In the genomic region with DNA sequence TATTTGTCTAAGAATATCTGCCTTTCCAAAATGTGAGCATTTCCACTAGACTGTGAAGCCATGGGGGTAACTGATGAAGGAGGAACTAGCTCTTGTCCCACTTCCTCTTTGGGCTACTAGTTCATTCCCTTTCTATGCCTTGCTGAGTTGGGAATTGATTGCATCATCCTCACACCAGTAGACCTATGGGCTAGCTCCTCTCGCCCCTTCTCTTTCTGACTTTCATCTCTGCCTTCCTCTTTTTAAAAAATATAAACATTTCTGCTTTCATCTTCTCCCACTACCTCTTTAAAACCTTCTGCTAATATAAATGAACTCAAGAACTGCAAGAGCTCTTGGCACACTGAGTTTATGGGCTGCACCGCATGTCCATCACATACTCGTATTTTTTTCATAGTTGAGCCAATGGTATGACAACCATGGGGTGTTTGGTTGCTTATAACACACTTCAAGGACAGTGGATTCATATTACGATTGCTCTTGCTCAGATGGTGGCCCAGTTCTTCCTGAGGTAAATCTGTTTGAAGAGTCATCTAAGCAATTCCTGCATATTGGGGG, we compare ENCODE assay signal across 9 cellular contexts.
DNase-seq lines count a peak whose midpoint lies in the region; ATAC-seq and TF ChIP-seq lines count a peak whose summit lies in the region.
"Had no signal": no experiment of that assay in that cellular context is flagged by ENCODE, and none has a peak within 500 bp of the region (broad histone marks: within the 10 kb centered on the region; RNA-seq: fewer than 3 reads in every experiment).

No MANE protein-coding gene starts in this region.

- H3K79me2 ChIP-seq in GM23338 (replicated peaks; ENCODE audit: insufficient read depth) = no peaks in the 10 kb centered on the region

- H3K9me2 ChIP-seq in GM23338 (ENCODE audit: insufficient read depth) = peaks cover 10% of the 10 kb centered on the region; the same call in 1 of the 2 replicates

- no peak overlapping the region for H3K4me3 ChIP-seq in GM23338
- no peak overlapping the region for H3K4me3 ChIP-seq in esophagus squamous epithelium

- intact Hi-C loops in esophagus squamous epithelium (cut with DNase I) = no loop called here

- H3K9me3 ChIP-seq in esophagus squamous epithelium = no peaks in the 10 kb centered on the region

- H3K4me3 Mint-ChIP-seq in GM23338 = no peak overlapping the region
- H3K4me3 Mint-ChIP-seq in activated CD8-positive, alpha-beta memory T cell treated with anti-CD3 and anti-CD28 coated beads, Interleukin-2, amount 10 ng/mL, durations not matched to agents 7 days and 5 days = no peak overlapping the region
- H3K4me3 Mint-ChIP-seq: effector memory CD8-positive, alpha-beta T cell had no signal

- H2AFZ ChIP-seq in GM23338 = peak overlapping the region; percentile 84

- TF ChIP-seq CTCF in GM23338 (conservative IDR thresholded peaks at IDR 0.05; ENCODE audit: low read depth in 2 of 2) (no peak), esophagus squamous epithelium (IDR thresholded peaks at IDR 0.05) (no peak), GM10266 (IDR thresholded peaks at IDR 0.05; ENCODE audit: control insufficient read depth, insufficient read depth, low read depth, missing control alignments) (no peak)

- H3K27ac Mint-ChIP-seq in GM23338 = peak overlapping the region; percentile 70
- no peak overlapping the region for H3K27ac Mint-ChIP-seq in activated CD8-positive, alpha-beta memory T cell treated with anti-CD3 and anti-CD28 coated beads, Interleukin-2, amount 10 ng/mL, durations not matched to agents 7 days and 5 days
- H3K27ac Mint-ChIP-seq: effector memory CD8-positive, alpha-beta T cell had no signal

- H3K27ac ChIP-seq in GM23338 (ENCODE audit: low read depth) (peak overlapping the region; percentile 55; the same call in 1 of the 2 replicates), esophagus squamous epithelium (no peak overlapping the region)

- CTCF ChIA-PET in activated CD8-positive, alpha-beta memory T cell treated with anti-CD3 and anti-CD28 coated beads, Interleukin-2, amount 10 ng/mL, durations not matched to agents 7 days and 5 days (lab: Charles Lee) = interaction anchor here (0.9 kb wide), 1 partner anchor 536 kb away, joined by 3 read pairs; no protein-coding TSS in a partner anchor

- no peak for TF ChIP-seq POLR2A in esophagus squamous epithelium (IDR thresholded peaks at IDR 0.05)

- H3K4me1 ChIP-seq in GM23338 (ENCODE audit: insufficient read depth) = peaks cover 15% of the 10 kb centered on the region
- peaks cover 0 to 59% (median 29%) of the 10 kb centered on the region in 3 donors for H3K4me1 ChIP-seq in esophagus squamous epithelium

- no peaks in the 10 kb centered on the region for H4K20me1 ChIP-seq in GM23338 (replicated peaks; ENCODE audit: insufficient read depth)

- peaks cover 21% of the 10 kb centered on the region for H3K4me1 Mint-ChIP-seq in GM23338
- peaks cover 27% of the 10 kb centered on the region for H3K4me1 Mint-ChIP-seq in activated CD8-positive, alpha-beta memory T cell treated with anti-CD3 and anti-CD28 coated beads, Interleukin-2, amount 10 ng/mL, durations not matched to agents 7 days and 5 days

- 82 to 89% methylated on average over 4 of the region's 4 CpGs for WGBS in esophagus squamous epithelium, 2 donors

- no peaks in the 10 kb centered on the region for H3K27me3 ChIP-seq in GM23338 (ENCODE audit: insufficient read depth)
- no peaks in the 10 kb centered on the region for H3K27me3 ChIP-seq in esophagus squamous epithelium

- H3K27me3 Mint-ChIP-seq in GM23338 (ENCODE audit: insufficient read depth, low read depth, poor library complexity) = peaks cover 2% of the 10 kb centered on the region
- no peaks in the 10 kb centered on the region for H3K27me3 Mint-ChIP-seq in activated CD8-positive, alpha-beta memory T cell treated with anti-CD3 and anti-CD28 coated beads, Interleukin-2, amount 10 ng/mL, durations not matched to agents 7 days and 5 days
- H3K27me3 Mint-ChIP-seq: effector memory CD8-positive, alpha-beta T cell had no signal

- no peaks in the 10 kb centered on the region for H3F3A ChIP-seq in GM23338 (replicated peaks; ENCODE audit: low read depth)

- no peaks in the 10 kb centered on the region for H3K9me3 Mint-ChIP-seq in GM23338
- H3K9me3 Mint-ChIP-seq in activated CD8-positive, alpha-beta memory T cell treated with anti-CD3 and anti-CD28 coated beads, Interleukin-2, amount 10 ng/mL, durations not matched to agents 7 days and 5 days (ENCODE audit: low read depth) = no peaks in the 10 kb centered on the region
- H3K9me3 Mint-ChIP-seq: effector memory CD8-positive, alpha-beta T cell had no signal

- DNase-seq in CMK (ENCODE audit: low read depth) = peak; percentile 37
- DNase-seq in GM23338 (ENCODE audit: low spot score) = peak; percentile 15
- DNase-seq in OCI-M1 (lab: John Stamatoyannopoulos, UW) = peak; percentile 97
- peak; percentile 44 for DNase-seq in kidney tubule cell (ENCODE audit: low spot score)
- DNase-seq in activated CD8-positive, alpha-beta memory T cell treated with anti-CD3 and anti-CD28 coated beads, Interleukin-2, amount 10 ng/mL, durations not matched to agents 7 days and 5 days = no peak
- DNase-seq in esophagus squamous epithelium (lab: John Stamatoyannopoulos, UW) = no peak
- DNase-seq in GM10266 (ENCODE audit: extremely low spot score) = no peak
- DNase-seq: effector memory CD8-positive, alpha-beta T cell had no signal

- H3K4me2 ChIP-seq in GM23338 = 0 out of 2 replicates have a peak overlapping the region, but pooled peaks have one; percentile 28

- ATAC-seq in GM23338 (no peak), HG03432 (IDR thresholded peaks at IDR 0.05; ENCODE audit: unreplicated experiment) (no peak)
- no peak for ATAC-seq in activated CD8-positive, alpha-beta memory T cell treated with anti-CD3 and anti-CD28 coated beads, Interleukin-2, amount 10 ng/mL, durations not matched to agents 7 days and 5 days
- ATAC-seq: effector memory CD8-positive, alpha-beta T cell had no signal

- peaks cover 3% of the 10 kb centered on the region; the same call in 1 of the 3 replicates for H3K36me3 Mint-ChIP-seq in GM23338 (ENCODE audit: low read depth)
- H3K36me3 Mint-ChIP-seq in activated CD8-positive, alpha-beta memory T cell treated with anti-CD3 and anti-CD28 coated beads, Interleukin-2, amount 10 ng/mL, durations not matched to agents 7 days and 5 days = peaks cover 4% of the 10 kb centered on the region

- H3K36me3 ChIP-seq in GM23338 (ENCODE audit: insufficient read depth) = no peaks in the 10 kb centered on the region
- no peaks in the 10 kb centered on the region for H3K36me3 ChIP-seq in esophagus squamous epithelium

TF ChIP-seq in GM23338, 12 proteins besides CTCF, POLR2A, EP300 and RAD21 (continues in another document):
- TF ChIP-seq POLR2AphosphoS5 (IDR thresholded peaks at IDR 0.05; ENCODE audit: low read depth) (no peak), NANOG (IDR thresholded peaks at IDR 0.05; ENCODE audit: borderline replicate concordance) (no peak), ZNF114 (CRISPR knock-in tag; IDR thresholded peaks at IDR 0.05) (no peak), CREB1 (CRISPR knock-in tag; IDR thresholded peaks at IDR 0.05; ENCODE audit: low read depth) (no peak)
- TF ChIP-seq, protein P1, sequence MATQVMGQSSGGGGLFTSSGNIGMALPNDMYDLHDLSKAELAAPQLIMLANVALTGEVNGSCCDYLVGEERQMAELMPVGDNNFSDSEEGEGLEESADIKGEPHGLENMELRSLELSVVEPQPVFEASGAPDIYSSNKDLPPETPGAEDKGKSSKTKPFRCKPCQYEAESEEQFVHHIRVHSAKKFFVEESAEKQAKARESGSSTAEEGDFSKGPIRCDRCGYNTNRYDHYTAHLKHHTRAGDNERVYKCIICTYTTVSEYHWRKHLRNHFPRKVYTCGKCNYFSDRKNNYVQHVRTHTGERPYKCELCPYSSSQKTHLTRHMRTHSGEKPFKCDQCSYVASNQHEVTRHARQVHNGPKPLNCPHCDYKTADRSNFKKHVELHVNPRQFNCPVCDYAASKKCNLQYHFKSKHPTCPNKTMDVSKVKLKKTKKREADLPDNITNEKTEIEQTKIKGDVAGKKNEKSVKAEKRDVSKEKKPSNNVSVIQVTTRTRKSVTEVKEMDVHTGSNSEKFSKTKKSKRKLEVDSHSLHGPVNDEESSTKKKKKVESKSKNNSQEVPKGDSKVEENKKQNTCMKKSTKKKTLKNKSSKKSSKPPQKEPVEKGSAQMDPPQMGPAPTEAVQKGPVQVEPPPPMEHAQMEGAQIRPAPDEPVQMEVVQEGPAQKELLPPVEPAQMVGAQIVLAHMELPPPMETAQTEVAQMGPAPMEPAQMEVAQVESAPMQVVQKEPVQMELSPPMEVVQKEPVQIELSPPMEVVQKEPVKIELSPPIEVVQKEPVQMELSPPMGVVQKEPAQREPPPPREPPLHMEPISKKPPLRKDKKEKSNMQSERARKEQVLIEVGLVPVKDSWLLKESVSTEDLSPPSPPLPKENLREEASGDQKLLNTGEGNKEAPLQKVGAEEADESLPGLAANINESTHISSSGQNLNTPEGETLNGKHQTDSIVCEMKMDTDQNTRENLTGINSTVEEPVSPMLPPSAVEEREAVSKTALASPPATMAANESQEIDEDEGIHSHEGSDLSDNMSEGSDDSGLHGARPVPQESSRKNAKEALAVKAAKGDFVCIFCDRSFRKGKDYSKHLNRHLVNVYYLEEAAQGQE (IDR thresholded peaks at IDR 0.05; ENCODE audit: unreplicated experiment) = no peak

Comparison
In these comparisons a context has a peak if more than half of its experiments do, and no peak if none do; other contexts are left out.
1. DNase-seq: peak in CMK (single experiment), GM23338 (single experiment), OCI-M1 (single experiment) and kidney tubule cell (single experiment); none in activated CD8-positive, alpha-beta memory T cell treated with anti-CD3 and anti-CD28 coated beads, Interleukin-2, amount 10 ng/mL, durations not matched to agents 7 days and 5 days (single experiment), esophagus squamous epithelium (single experiment) and GM10266 (single experiment).